1 cellular context compared by ENCODE assay signal in the genomic region with DNA sequence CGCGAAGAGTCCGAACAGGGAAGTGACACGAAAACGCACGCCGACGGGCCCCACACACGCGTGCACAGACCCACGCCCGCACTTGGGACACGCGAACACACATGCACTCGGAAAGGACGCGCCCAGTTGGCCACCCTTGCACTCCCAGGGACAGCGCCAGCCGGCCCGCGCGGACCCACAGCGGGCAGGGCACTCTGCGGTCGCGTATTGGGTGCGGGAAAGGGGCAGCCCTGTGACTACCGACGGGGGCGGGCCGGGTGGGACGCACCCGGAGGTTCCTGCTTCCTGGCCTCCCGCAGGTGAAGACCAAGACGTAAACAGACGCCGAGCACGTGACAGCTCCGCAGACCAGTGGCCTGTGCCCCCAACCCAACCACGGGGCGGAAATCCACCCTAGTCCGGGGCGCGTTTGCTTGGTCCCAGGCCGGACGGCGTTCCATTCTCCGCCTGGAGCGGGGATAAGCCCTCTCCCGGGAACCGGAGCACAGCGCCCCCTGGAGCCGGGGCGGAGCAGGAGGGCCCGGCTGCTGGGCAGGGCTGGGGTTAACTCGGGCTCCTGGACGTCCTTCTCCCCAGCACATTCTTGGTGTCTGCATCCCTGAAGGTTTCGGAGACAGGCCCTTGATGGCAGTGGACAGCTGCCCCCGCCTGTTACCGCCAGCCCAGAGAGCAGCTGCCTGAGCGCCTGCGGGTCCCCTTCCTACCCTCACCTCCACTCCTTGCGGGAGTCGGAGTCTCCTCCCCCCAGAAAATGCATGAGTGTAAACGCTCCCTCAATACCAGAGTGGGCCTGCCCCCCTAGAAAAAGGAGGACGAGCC.
A peak's percentile ranks its signal among the peaks of the same experiment; 100 is the strongest.
TF ChIP-seq lines count a peak whose summit lies in the region.

No MANE protein-coding gene starts in this region.

TF ChIP-seq in SK-N-SH, 30 proteins besides CTCF, POLR2A, EP300 and RAD21:
- peak; percentile 76; the same call in 1 of the 2 replicates for TF ChIP-seq FOXM1 (IDR thresholded peaks at IDR 0.05; ENCODE audit: low read depth)
- TF ChIP-seq TCF12 (IDR thresholded peaks at IDR 0.05), result no peak
- no peak for TF ChIP-seq YY1 (IDR thresholded peaks at IDR 0.05; ENCODE audit: low read depth)
- no peak for TF ChIP-seq TEAD4 (IDR thresholded peaks at IDR 0.05; ENCODE audit: borderline replicate concordance, insufficient read depth)
- TF ChIP-seq, protein P1, sequence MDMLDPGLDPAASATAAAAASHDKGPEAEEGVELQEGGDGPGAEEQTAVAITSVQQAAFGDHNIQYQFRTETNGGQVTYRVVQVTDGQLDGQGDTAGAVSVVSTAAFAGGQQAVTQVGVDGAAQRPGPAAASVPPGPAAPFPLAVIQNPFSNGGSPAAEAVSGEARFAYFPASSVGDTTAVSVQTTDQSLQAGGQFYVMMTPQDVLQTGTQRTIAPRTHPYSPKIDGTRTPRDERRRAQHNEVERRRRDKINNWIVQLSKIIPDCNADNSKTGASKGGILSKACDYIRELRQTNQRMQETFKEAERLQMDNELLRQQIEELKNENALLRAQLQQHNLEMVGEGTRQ (IDR thresholded peaks at IDR 0.05; ENCODE audit: borderline replicate concordance, low read depth, low read length), result no peak
- no peak for TF ChIP-seq GATA2 (CRISPR knock-in tag; IDR thresholded peaks at IDR 0.05)
- no peak for TF ChIP-seq JUND (IDR thresholded peaks at IDR 0.05)
- no peak for TF ChIP-seq NRF1 (IDR thresholded peaks at IDR 0.05; ENCODE audit: low read depth, low read length)
- TF ChIP-seq, protein P2, sequence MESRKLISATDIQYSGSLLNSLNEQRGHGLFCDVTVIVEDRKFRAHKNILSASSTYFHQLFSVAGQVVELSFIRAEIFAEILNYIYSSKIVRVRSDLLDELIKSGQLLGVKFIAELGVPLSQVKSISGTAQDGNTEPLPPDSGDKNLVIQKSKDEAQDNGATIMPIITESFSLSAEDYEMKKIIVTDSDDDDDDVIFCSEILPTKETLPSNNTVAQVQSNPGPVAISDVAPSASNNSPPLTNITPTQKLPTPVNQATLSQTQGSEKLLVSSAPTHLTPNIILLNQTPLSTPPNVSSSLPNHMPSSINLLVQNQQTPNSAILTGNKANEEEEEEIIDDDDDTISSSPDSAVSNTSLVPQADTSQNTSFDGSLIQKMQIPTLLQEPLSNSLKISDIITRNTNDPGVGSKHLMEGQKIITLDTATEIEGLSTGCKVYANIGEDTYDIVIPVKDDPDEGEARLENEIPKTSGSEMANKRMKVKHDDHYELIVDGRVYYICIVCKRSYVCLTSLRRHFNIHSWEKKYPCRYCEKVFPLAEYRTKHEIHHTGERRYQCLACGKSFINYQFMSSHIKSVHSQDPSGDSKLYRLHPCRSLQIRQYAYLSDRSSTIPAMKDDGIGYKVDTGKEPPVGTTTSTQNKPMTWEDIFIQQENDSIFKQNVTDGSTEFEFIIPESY (IDR thresholded peaks at IDR 0.05; ENCODE audit: borderline replicate concordance, low read depth), result no peak
- no peak for TF ChIP-seq RCOR1 (IDR thresholded peaks at IDR 0.05; ENCODE audit: low read length)
- no peak; the same call in 1 of the 2 replicates for TF ChIP-seq MXI1 (IDR thresholded peaks at IDR 0.05; ENCODE audit: low read depth, low read length)
- no peak for TF ChIP-seq SIN3A (IDR thresholded peaks at IDR 0.05; ENCODE audit: borderline replicate concordance, low read depth, low read length)
- TF ChIP-seq, protein P3, sequence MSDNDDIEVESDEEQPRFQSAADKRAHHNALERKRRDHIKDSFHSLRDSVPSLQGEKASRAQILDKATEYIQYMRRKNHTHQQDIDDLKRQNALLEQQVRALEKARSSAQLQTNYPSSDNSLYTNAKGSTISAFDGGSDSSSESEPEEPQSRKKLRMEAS (IDR thresholded peaks at IDR 0.05; ENCODE audit: low read depth), result peak; percentile 32; the same call in 1 of the 2 replicates
- 0 out of 2 replicates have a peak, but pooled peaks have one; percentile 19 for TF ChIP-seq TAF1 (IDR thresholded peaks at IDR 0.05; ENCODE audit: borderline replicate concordance, low read depth, low read length)
- no peak for TF ChIP-seq NFIC (IDR thresholded peaks at IDR 0.05; ENCODE audit: borderline replicate concordance)
- TF ChIP-seq, protein P4, sequence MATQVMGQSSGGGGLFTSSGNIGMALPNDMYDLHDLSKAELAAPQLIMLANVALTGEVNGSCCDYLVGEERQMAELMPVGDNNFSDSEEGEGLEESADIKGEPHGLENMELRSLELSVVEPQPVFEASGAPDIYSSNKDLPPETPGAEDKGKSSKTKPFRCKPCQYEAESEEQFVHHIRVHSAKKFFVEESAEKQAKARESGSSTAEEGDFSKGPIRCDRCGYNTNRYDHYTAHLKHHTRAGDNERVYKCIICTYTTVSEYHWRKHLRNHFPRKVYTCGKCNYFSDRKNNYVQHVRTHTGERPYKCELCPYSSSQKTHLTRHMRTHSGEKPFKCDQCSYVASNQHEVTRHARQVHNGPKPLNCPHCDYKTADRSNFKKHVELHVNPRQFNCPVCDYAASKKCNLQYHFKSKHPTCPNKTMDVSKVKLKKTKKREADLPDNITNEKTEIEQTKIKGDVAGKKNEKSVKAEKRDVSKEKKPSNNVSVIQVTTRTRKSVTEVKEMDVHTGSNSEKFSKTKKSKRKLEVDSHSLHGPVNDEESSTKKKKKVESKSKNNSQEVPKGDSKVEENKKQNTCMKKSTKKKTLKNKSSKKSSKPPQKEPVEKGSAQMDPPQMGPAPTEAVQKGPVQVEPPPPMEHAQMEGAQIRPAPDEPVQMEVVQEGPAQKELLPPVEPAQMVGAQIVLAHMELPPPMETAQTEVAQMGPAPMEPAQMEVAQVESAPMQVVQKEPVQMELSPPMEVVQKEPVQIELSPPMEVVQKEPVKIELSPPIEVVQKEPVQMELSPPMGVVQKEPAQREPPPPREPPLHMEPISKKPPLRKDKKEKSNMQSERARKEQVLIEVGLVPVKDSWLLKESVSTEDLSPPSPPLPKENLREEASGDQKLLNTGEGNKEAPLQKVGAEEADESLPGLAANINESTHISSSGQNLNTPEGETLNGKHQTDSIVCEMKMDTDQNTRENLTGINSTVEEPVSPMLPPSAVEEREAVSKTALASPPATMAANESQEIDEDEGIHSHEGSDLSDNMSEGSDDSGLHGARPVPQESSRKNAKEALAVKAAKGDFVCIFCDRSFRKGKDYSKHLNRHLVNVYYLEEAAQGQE (IDR thresholded peaks at IDR 0.05; ENCODE audit: low read depth, low read length), result 0 out of 2 replicates have a peak, but pooled peaks have one; percentile 20
- no peak for TF ChIP-seq RXRA (IDR thresholded peaks at IDR 0.05; ENCODE audit: borderline replicate concordance, low read depth)
- TF ChIP-seq, protein P5, sequence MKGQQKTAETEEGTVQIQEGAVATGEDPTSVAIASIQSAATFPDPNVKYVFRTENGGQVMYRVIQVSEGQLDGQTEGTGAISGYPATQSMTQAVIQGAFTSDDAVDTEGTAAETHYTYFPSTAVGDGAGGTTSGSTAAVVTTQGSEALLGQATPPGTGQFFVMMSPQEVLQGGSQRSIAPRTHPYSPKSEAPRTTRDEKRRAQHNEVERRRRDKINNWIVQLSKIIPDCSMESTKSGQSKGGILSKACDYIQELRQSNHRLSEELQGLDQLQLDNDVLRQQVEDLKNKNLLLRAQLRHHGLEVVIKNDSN (IDR thresholded peaks at IDR 0.05; ENCODE audit: borderline replicate concordance, low read depth), result peak; percentile 63; the same call in 1 of the 2 replicates
- no peak for TF ChIP-seq SMC3 (IDR thresholded peaks at IDR 0.05; ENCODE audit: low read depth, low read length)
